ENCODE assay signal across 9 cellular contexts in the genomic region with DNA sequence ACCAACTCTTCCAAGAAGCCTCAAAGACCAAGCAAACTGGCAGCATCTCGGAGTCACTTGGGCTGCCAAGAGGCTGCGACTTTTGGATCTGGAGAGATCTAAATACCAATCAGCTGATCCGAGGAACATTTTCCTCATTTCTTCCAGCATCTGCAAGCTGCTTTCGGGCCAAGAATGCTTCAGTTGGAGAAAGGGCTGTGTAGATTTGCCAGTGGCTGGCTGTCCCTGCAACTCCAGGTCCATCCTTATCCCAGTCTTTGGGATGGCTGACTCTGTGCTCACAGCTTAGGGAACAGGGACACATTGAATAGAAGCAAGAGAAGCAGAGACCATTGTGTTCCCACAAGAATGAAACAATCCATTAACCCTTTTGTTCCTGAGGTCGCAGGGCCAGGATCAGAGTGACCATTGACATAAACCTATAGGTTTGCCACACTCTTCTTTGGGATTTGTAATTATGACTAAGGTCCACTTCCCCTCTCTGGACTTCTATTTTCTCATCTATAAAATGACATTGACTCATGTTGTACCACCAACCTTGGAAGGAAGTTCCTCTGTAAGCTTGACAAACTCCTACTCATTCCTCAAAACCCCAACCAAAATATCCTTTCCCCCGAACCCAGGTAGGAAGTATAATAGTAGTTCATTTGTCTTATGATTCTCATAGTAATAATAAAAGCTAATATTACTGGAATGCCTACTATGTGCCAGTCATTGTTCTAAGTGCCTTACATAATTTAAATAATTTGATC.
DNase-seq lines count a peak whose midpoint lies in the region; TF ChIP-seq lines count a peak whose summit lies in the region.
"Had no signal": no experiment of that assay in that cellular context is flagged by ENCODE, and none has a peak within 500 bp of the region (broad histone marks: within the 10 kb centered on the region; RNA-seq: fewer than 3 reads in every experiment).

No MANE protein-coding gene starts in this region.

- H3K4me3 ChIP-seq in ectodermal cell (ENCODE audit: insufficient read depth, low read depth, low read length) (no peak overlapping the region), tibial nerve (no peak overlapping the region)
- H3K4me3 ChIP-seq: upper lobe of left lung had no signal

- peak overlapping the region; percentile 95 for H3K27ac Mint-ChIP-seq in HFFc6

- TF ChIP-seq EP300 in tibial nerve (IDR thresholded peaks at IDR 0.05): no peak

- H3K4me1 ChIP-seq in ectodermal cell (ENCODE audit: control insufficient read depth, insufficient read depth, low read length): peaks cover 38% of the 10 kb centered on the region
- no peaks in the 10 kb centered on the region for H3K4me1 ChIP-seq in tibial nerve
- H3K4me1 ChIP-seq: upper lobe of left lung had no signal

- no peaks in the 10 kb centered on the region for H3K9me3 ChIP-seq in ectodermal cell (ENCODE audit: control insufficient read depth, low read length)
- peaks cover 0 to 5% (median 0%) of the 10 kb centered on the region in 4 donors for H3K9me3 ChIP-seq in tibial nerve
- H3K9me3 ChIP-seq: upper lobe of left lung had no signal

- no peaks in the 10 kb centered on the region for H3K9me3 Mint-ChIP-seq in HFFc6

- H3K4me3 Mint-ChIP-seq in HFFc6: peak overlapping the region; percentile 39

- WGBS in ectodermal cell, 2 experiments: 67 to 69% methylated on average over 5 of the region's 6 CpGs
- 37 to 44% methylated on average over 6 of the region's 6 CpGs for WGBS in tibial nerve, 2 donors

- no peaks in the 10 kb centered on the region for H3K36me3 Mint-ChIP-seq in HFFc6 (ENCODE audit: low read depth)

- DNase-seq in HFFc6 (peak; percentile 54), medulla oblongata (ENCODE audit: extremely low spot score) (peak; percentile 79), tibial nerve (ENCODE audit: low spot score in 2 of 2) (peak; percentile 20 to 50), CD1c-positive myeloid dendritic cell (ENCODE audit: extremely low spot score) (no peak), GF-D8 (lab: John Stamatoyannopoulos, UW) (no peak), GM20000 (ENCODE audit: low spot score) (no peak)
- DNase-seq: NCI-H2029, upper lobe of left lung had no signal

- no peak for TF ChIP-seq CTCF in HFFc6 (IDR thresholded peaks at IDR 0.05)
- TF ChIP-seq CTCF in tibial nerve (IDR thresholded peaks at IDR 0.05): no peak
- no peak for TF ChIP-seq CTCF in GM20000 (IDR thresholded peaks at IDR 0.05; ENCODE audit: extremely low read depth, missing control alignments)

- no peak for TF ChIP-seq POLR2A in tibial nerve (IDR thresholded peaks at IDR 0.05)

- H3K27me3 ChIP-seq in ectodermal cell (ENCODE audit: control insufficient read depth, insufficient read depth, low read length, poor library complexity, severe bottlenecking) (no peaks in the 10 kb centered on the region), tibial nerve (no peaks in the 10 kb centered on the region)
- H3K27me3 ChIP-seq: upper lobe of left lung had no signal

- H3K27ac ChIP-seq in ectodermal cell (ENCODE audit: insufficient read depth, low read depth, low read length, poor library complexity, severe bottlenecking): peak overlapping the region; percentile 92
- no peak overlapping the region for H3K27ac ChIP-seq in tibial nerve
- H3K27ac ChIP-seq: upper lobe of left lung had no signal

- H3K36me3 ChIP-seq in ectodermal cell (ENCODE audit: control insufficient read depth, insufficient read depth, low read length): no peaks in the 10 kb centered on the region
- H3K36me3 ChIP-seq in tibial nerve: no peaks in the 10 kb centered on the region
- H3K36me3 ChIP-seq: upper lobe of left lung had no signal

- H3K4me1 Mint-ChIP-seq in HFFc6 (ENCODE audit: low read depth): peaks cover 82% of the 10 kb centered on the region

- H3K27me3 Mint-ChIP-seq in HFFc6 (ENCODE audit: insufficient read depth): no peaks in the 10 kb centered on the region; the same call in 1 of the 2 replicates

Comparison
In these comparisons a context has a peak if more than half of its experiments do, and no peak if none do; other contexts are left out.
1. DNase-seq: peak in HFFc6 (single experiment), medulla oblongata (single experiment) and tibial nerve (2 of 2); none in CD1c-positive myeloid dendritic cell (single experiment), GF-D8 (single experiment) and GM20000 (single experiment).